ENCODE assay signal across 8 cellular contexts in genomic region chr1:8702121-8702520, GRCh38.
DNase-seq lines count a peak whose midpoint lies in the region; ATAC-seq, FAIRE-seq and TF ChIP-seq lines count a peak whose summit lies in the region.

No MANE protein-coding gene starts in this region.

- POLR2A ChIA-PET in CD4-positive, alpha-beta T cell (lab: Charles Lee): no interaction called here
- POLR2A ChIA-PET in RWPE1 (lab: Yijun Ruan, JAX; ENCODE audit: low non-redundant PET) (no interaction called here), endothelial cell of umbilical vein (lab: Charles Lee) (no interaction called here)

- dilution Hi-C loops in endothelial cell of umbilical vein (cut with MboI; ENCODE audit: extremely low pct_ligation_motif_present, low sequenced_read_pairs): no loop called here

- no peak overlapping the region for H3K27ac ChIP-seq in CD4-positive, alpha-beta T cell (ENCODE audit: low read depth, low read length)
- H3K27ac ChIP-seq in RWPE1 (peak overlapping the region; percentile 45; the same call in 1 of the 2 replicates), endothelial cell of umbilical vein (ENCODE audit: insufficient read depth, low read depth, low read length) (peak overlapping the region; percentile 77)

- TSS peak; percentile 36 for BruUV-seq in endothelial cell of umbilical vein (replicated peaks; lab: Mats Ljungman, UMichigan)

- H3K4me1 Mint-ChIP-seq in CD4-positive, alpha-beta T cell (ENCODE audit: low read depth): peaks cover 30% of the 10 kb centered on the region
- peaks cover 25 to 33% of the 10 kb centered on the region in 2 donors for H3K4me1 Mint-ChIP-seq in natural killer cell treated with Interleukin-12 subunit alpha and Interleukin-12 subunit beta and Interleukin-15 and Interleukin-18, amount 100 ng/mL, for 72 hours (ENCODE audit: low read depth in 2 of 2)

- H3K9me1 ChIP-seq in endothelial cell of umbilical vein (replicated peaks; ENCODE audit: control insufficient read depth, extremely low read depth, insufficient read depth, low read length): no peaks in the 10 kb centered on the region

- peaks cover 56% of the 10 kb centered on the region for H3K27me3 Mint-ChIP-seq in CD4-positive, alpha-beta T cell
- H3K27me3 Mint-ChIP-seq in natural killer cell treated with Interleukin-12 subunit alpha and Interleukin-12 subunit beta and Interleukin-15 and Interleukin-18, amount 100 ng/mL, for 72 hours: no peaks in the 10 kb centered on the region

- H3K36me3 ChIP-seq in endothelial cell of umbilical vein (ENCODE audit: control insufficient read depth in 2 of 2, extremely low read depth in 1 of 2, insufficient read depth in 2 of 2, low read length in 2 of 2): no peaks in the 10 kb centered on the region

- no peaks in the 10 kb centered on the region for H4K20me1 ChIP-seq in endothelial cell of umbilical vein (replicated peaks; ENCODE audit: control insufficient read depth, extremely low read depth, insufficient read depth, low read length)

- peaks cover 36% of the 10 kb centered on the region for H3K27me3 ChIP-seq in CD4-positive, alpha-beta T cell (ENCODE audit: control insufficient read depth, insufficient read depth, low read length)
- H3K27me3 ChIP-seq in endothelial cell of umbilical vein (ENCODE audit: control insufficient read depth in 2 of 2, insufficient read depth in 2 of 2, low read length in 2 of 2): no peaks in the 10 kb centered on the region

- TF ChIP-seq POLR2A in endothelial cell of umbilical vein (IDR thresholded peaks at IDR 0.05; ENCODE audit: low read depth, low read length): no peak

- H3K79me2 ChIP-seq in endothelial cell of umbilical vein (ENCODE audit: control insufficient read depth, insufficient read depth, low read length): peaks cover 48% of the 10 kb centered on the region

- H3K9me3 ChIP-seq in CD4-positive, alpha-beta T cell (ENCODE audit: control insufficient read depth, low read length): no peaks in the 10 kb centered on the region
- H3K9me3 ChIP-seq in endothelial cell of umbilical vein (replicated peaks; ENCODE audit: control insufficient read depth, insufficient read depth, low read length): no peaks in the 10 kb centered on the region

- H3K4me2 ChIP-seq in endothelial cell of umbilical vein (ENCODE audit: insufficient read depth, low read length): peak overlapping the region; percentile 92

- peaks cover 17% of the 10 kb centered on the region for H3K4me1 ChIP-seq in endothelial cell of umbilical vein (ENCODE audit: control insufficient read depth, extremely low read depth, insufficient read depth, low read length)

- no peak for TF ChIP-seq CTCF in CD4-positive, alpha-beta T cell (IDR thresholded peaks at IDR 0.05)
- TF ChIP-seq CTCF in RWPE1 (conservative IDR thresholded peaks at IDR 0.05; ENCODE audit: low read depth): no peak
- no peak for TF ChIP-seq CTCF in endothelial cell of umbilical vein (IDR thresholded peaks at IDR 0.05; ENCODE audit: extremely low read depth in 1 of 2, insufficient read depth in 1 of 2, low read depth in 1 of 2, low read length in 2 of 2)

- peak overlapping the region; percentile 61 to 94 (median 80) for H3K4me3 ChIP-seq in endothelial cell of umbilical vein (replicated peaks in 1 of 3; ENCODE audit: insufficient read depth in 1 of 3, low read depth in 1 of 3, low read length in 3 of 3)

- CTCF ChIA-PET in CD4-positive, alpha-beta T cell (lab: Charles Lee): interaction anchor here (0.8 to 1.4 kb wide), 3 partner anchors 42 to 114 kb away, joined by 3 to 5 read pairs (median 3); no protein-coding TSS in a partner anchor
- CTCF ChIA-PET in RWPE1 (lab: Yijun Ruan, JAX) (interaction anchor here (0.9 kb wide), 1 partner anchor 24 kb away, joined by 3 read pairs; no protein-coding TSS in a partner anchor), endothelial cell of umbilical vein (lab: Charles Lee) (interaction anchor here (0.6 to 5.1 kb wide), 4 partner anchors 25 to 147 kb away, joined by 4 to 39 read pairs (median 12); no protein-coding TSS in a partner anchor)

- H3K36me3 Mint-ChIP-seq in CD4-positive, alpha-beta T cell (ENCODE audit: low read depth): no peaks in the 10 kb centered on the region
- peaks cover 4% of the 10 kb centered on the region for H3K36me3 Mint-ChIP-seq in natural killer cell treated with Interleukin-12 subunit alpha and Interleukin-12 subunit beta and Interleukin-15 and Interleukin-18, amount 100 ng/mL, for 72 hours

- no peak for FAIRE-seq in endothelial cell of umbilical vein (lab: Jason Lieb, UNC)

- intact Hi-C loops in CD4-positive, alpha-beta T cell (cut with DNase I, micrococcal nuclease): loop anchor here in 1 of 2 experiments (5.0 kb wide), 2 partner anchors 115 to 280 kb away; partner anchors contain the start of gene RERE
- intact Hi-C loops in endothelial cell of umbilical vein (cut with micrococcal nuclease): loop anchor here (2.0 kb wide), 1 partner anchor 277 kb away; no protein-coding TSS in a partner anchor

- H3K27ac Mint-ChIP-seq in CD4-positive, alpha-beta T cell: no peak overlapping the region
- peak overlapping the region; percentile 78 to 92 for H3K27ac Mint-ChIP-seq in natural killer cell treated with Interleukin-12 subunit alpha and Interleukin-12 subunit beta and Interleukin-15 and Interleukin-18, amount 100 ng/mL, for 72 hours

- no peaks in the 10 kb centered on the region for H3K9me3 Mint-ChIP-seq in CD4-positive, alpha-beta T cell
- no peaks in the 10 kb centered on the region for H3K9me3 Mint-ChIP-seq in natural killer cell treated with Interleukin-12 subunit alpha and Interleukin-12 subunit beta and Interleukin-15 and Interleukin-18, amount 100 ng/mL, for 72 hours

- no peak overlapping the region for H2AFZ ChIP-seq in endothelial cell of umbilical vein (ENCODE audit: low read depth, low read length)

- peak overlapping the region; percentile 97 for H3K9ac ChIP-seq in endothelial cell of umbilical vein (replicated peaks; ENCODE audit: extremely low read depth, insufficient read depth, low read length)

- no peak for ATAC-seq in CD4-positive, alpha-beta T cell (ENCODE audit: poor library complexity)
- no peak for ATAC-seq in natural killer cell treated with Interleukin-12 subunit alpha and Interleukin-12 subunit beta and Interleukin-15 and Interleukin-18, amount 100 ng/mL, for 72 hours
- ATAC-seq in GM19351 (IDR thresholded peaks at IDR 0.05; ENCODE audit: unreplicated experiment): no peak

- DNase-seq in CD4-positive, alpha-beta T cell: no peak
- DNase-seq in HCEC 1CT (peak; percentile 38), RWPE1 (ENCODE audit: low spot score) (peak; percentile 39), endothelial cell of umbilical vein (ENCODE audit: low read depth, low spot score) (peak; percentile 71), NCI-H1436 (lab: John Stamatoyannopoulos, UW) (no peak), GDM1 (lab: John Stamatoyannopoulos, UW) (no peak)
- DNase-seq in natural killer cell treated with Interleukin-12 subunit alpha and Interleukin-12 subunit beta and Interleukin-15 and Interleukin-18, amount 100 ng/mL, for 72 hours (ENCODE audit: low spot score): no peak

- peak overlapping the region; percentile 54 for H3K4me3 Mint-ChIP-seq in CD4-positive, alpha-beta T cell
- H3K4me3 Mint-ChIP-seq in natural killer cell treated with Interleukin-12 subunit alpha and Interleukin-12 subunit beta and Interleukin-15 and Interleukin-18, amount 100 ng/mL, for 72 hours: peak overlapping the region; percentile 84

TF ChIP-seq in endothelial cell of umbilical vein, 7 proteins besides CTCF, POLR2A, EP300 and RAD21:
- no peak for TF ChIP-seq MYC (IDR thresholded peaks at IDR 0.05; ENCODE audit: low read depth, low read length)
- no peak for TF ChIP-seq GATA2 (IDR thresholded peaks at IDR 0.05; ENCODE audit: insufficient read depth, insufficient read length, low read depth, low read length)
- no peak for TF ChIP-seq JUN (IDR thresholded peaks at IDR 0.05; ENCODE audit: borderline replicate concordance, insufficient read depth, insufficient read length, low read depth)
- peak; percentile 7 for TF ChIP-seq POLR2AphosphoS5 (IDR thresholded peaks at IDR 0.05; ENCODE audit: insufficient read depth, low read depth, low read length)

Comparison
In these comparisons a context has a peak if more than half of its experiments do, and no peak if none do; other contexts are left out.
1. DNase-seq: peak in HCEC 1CT (single experiment), RWPE1 (single experiment) and endothelial cell of umbilical vein (single experiment); none in CD4-positive, alpha-beta T cell (0 of 10), natural killer cell treated with Interleukin-12 subunit alpha and Interleukin-12 subunit beta and Interleukin-15 and Interleukin-18, amount 100 ng/mL, for 72 hours (single experiment), NCI-H1436 (single experiment) and GDM1 (single experiment).